In the genomic region with DNA sequence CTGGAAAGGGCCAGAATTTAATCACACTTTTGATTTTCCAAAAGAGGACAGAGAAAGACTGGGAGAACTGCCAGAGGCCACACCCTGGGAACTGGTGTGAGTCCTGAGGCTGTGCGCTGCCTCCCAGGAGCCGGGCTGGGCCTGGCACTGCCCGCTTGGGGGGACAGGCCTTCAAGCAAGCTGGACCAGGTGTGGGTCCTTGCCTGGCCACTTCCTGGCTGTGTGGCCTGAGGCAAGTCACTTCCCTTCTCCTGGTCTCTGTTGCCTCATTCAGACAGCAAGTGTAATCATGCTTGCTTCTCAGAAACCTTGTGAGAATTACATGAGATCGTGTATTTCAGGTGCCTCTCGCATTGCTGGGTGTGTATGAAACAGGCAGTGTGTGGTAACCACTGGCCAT, we compare ENCODE assay signal across 13 cellular contexts.
DNase-seq lines count a peak whose midpoint lies in the region; ATAC-seq and TF ChIP-seq lines count a peak whose summit lies in the region.
"Had no signal": no experiment of that assay in that cellular context is flagged by ENCODE, and none has a peak within 500 bp of the region (broad histone marks: within the 10 kb centered on the region; RNA-seq: fewer than 3 reads in every experiment).

No MANE protein-coding gene starts in this region.

- peak overlapping the region; percentile 11 to 36 (median 22) for H3K27ac Mint-ChIP-seq in nephron
- H3K27ac Mint-ChIP-seq in activated T-cell treated with anti-CD3 and anti-CD28 coated beads, Interleukin-2, amount 50 U/mL, for 72 hours = no peak overlapping the region
- H3K27ac Mint-ChIP-seq: activated T-helper 17 cell treated with anti-CD3 and anti-CD28 coated beads, Interleukin-2, amount 50 U/mL, for 72 hours had no signal

- peak; percentile 75 for DNase-seq in AG20443 (ENCODE audit: low spot score)
- peak; percentile 22 for DNase-seq in NCI-H226
- no peak for DNase-seq in NCI-H1417 (lab: John Stamatoyannopoulos, UW)
- no peak for DNase-seq in middle frontal gyrus (ENCODE audit: extremely low spot score, low spot score)
- no peak for DNase-seq in activated T-cell treated with anti-CD3 and anti-CD28 coated beads, Interleukin-2, amount 50 U/mL, for 72 hours
- DNase-seq: NCI-H524; stimulated activated CD8-positive, alpha-beta memory T cell treated with anti-CD3 and anti-CD28 coated beads, Interleukin-4, amount 100 ng/mL, for 48 hours had no signal

- peak overlapping the region in 1 of 3 experiments; percentile 2 for H3K4me3 Mint-ChIP-seq in nephron
- H3K4me3 Mint-ChIP-seq in activated T-cell treated with anti-CD3 and anti-CD28 coated beads, Interleukin-2, amount 50 U/mL, for 72 hours = no peak overlapping the region
- H3K4me3 Mint-ChIP-seq: activated T-helper 17 cell treated with anti-CD3 and anti-CD28 coated beads, Interleukin-2, amount 50 U/mL, for 72 hours; central memory CD8-positive, alpha-beta T cell had no signal

- no peaks in the 10 kb centered on the region for H3K9me3 Mint-ChIP-seq in nephron
- no peaks in the 10 kb centered on the region for H3K9me3 Mint-ChIP-seq in activated T-cell treated with anti-CD3 and anti-CD28 coated beads, Interleukin-2, amount 50 U/mL, for 72 hours
- H3K9me3 Mint-ChIP-seq: activated T-helper 17 cell treated with anti-CD3 and anti-CD28 coated beads, Interleukin-2, amount 50 U/mL, for 72 hours; central memory CD8-positive, alpha-beta T cell had no signal

- H3K27me3 Mint-ChIP-seq in nephron (ENCODE audit: low read depth) = peaks cover 4% of the 10 kb centered on the region
- no peaks in the 10 kb centered on the region for H3K27me3 Mint-ChIP-seq in activated T-cell treated with anti-CD3 and anti-CD28 coated beads, Interleukin-2, amount 50 U/mL, for 72 hours (ENCODE audit: low read depth)
- H3K27me3 Mint-ChIP-seq: activated T-helper 17 cell treated with anti-CD3 and anti-CD28 coated beads, Interleukin-2, amount 50 U/mL, for 72 hours; central memory CD8-positive, alpha-beta T cell had no signal

- H3K36me3 Mint-ChIP-seq in nephron (ENCODE audit: low read depth) = peaks cover 15% of the 10 kb centered on the region
- H3K36me3 Mint-ChIP-seq in activated T-cell treated with anti-CD3 and anti-CD28 coated beads, Interleukin-2, amount 50 U/mL, for 72 hours (ENCODE audit: insufficient read depth in 2 of 2) = no peaks in the 10 kb centered on the region

- ATAC-seq in esophagus mucosa = peak; percentile 94
- ATAC-seq in HG02571 (IDR thresholded peaks at IDR 0.05; ENCODE audit: unreplicated experiment) = no peak
- no peak for ATAC-seq in activated T-cell treated with anti-CD3 and anti-CD28 coated beads, Interleukin-2, amount 50 U/mL, for 72 hours (replicated peaks in 1 of 2)
- ATAC-seq: activated T-helper 17 cell treated with anti-CD3 and anti-CD28 coated beads, Interleukin-2, amount 50 U/mL, for 72 hours; SK-N-SH treated with all-trans-retinoic acid at 6 μM for 48 hours had no signal

- H3K4me1 Mint-ChIP-seq in nephron = peaks cover 29% of the 10 kb centered on the region
- no peaks in the 10 kb centered on the region for H3K4me1 Mint-ChIP-seq in activated T-cell treated with anti-CD3 and anti-CD28 coated beads, Interleukin-2, amount 50 U/mL, for 72 hours (ENCODE audit: low read depth)

- TF ChIP-seq CTCF in nephron (IDR thresholded peaks at IDR 0.05; ENCODE audit: unreplicated experiment in 3 of 3) = no peak

Comparison
In these comparisons a context has a peak if more than half of its experiments do, and no peak if none do; other contexts are left out.
1. DNase-seq: peak in AG20443 (single experiment) and NCI-H226 (single experiment); none in NCI-H1417 (0 of 3), middle frontal gyrus (single experiment) and activated T-cell treated with anti-CD3 and anti-CD28 coated beads, Interleukin-2, amount 50 U/mL, for 72 hours (0 of 2).